1 cellular context compared by ENCODE assay signal in genomic region chr9:86282077-86282978, GRCh38.
TF ChIP-seq lines count a peak whose summit lies in the region.

TSS of gene ISCA1 (minus strand) at chr9:86282538. CDS start at chr9:86282458, 80 bp downstream.

TF ChIP-seq in K562, 482 proteins besides CTCF, POLR2A, EP300 and RAD21 (continued from another document):
- TF ChIP-seq, protein P1, sequence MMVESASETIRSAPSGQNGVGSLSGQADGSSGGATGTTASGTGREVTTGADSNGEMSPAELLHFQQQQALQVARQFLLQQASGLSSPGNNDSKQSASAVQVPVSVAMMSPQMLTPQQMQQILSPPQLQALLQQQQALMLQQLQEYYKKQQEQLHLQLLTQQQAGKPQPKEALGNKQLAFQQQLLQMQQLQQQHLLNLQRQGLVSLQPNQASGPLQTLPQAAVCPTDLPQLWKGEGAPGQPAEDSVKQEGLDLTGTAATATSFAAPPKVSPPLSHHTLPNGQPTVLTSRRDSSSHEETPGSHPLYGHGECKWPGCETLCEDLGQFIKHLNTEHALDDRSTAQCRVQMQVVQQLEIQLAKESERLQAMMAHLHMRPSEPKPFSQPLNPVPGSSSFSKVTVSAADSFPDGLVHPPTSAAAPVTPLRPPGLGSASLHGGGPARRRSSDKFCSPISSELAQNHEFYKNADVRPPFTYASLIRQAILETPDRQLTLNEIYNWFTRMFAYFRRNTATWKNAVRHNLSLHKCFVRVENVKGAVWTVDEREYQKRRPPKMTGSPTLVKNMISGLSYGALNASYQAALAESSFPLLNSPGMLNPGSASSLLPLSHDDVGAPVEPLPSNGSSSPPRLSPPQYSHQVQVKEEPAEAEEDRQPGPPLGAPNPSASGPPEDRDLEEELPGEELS (CRISPR knock-in tag; IDR thresholded peaks at IDR 0.05; ENCODE audit: borderline replicate concordance), result no peak; the same call in 1 of the 2 replicates
- TF ChIP-seq ZNF766 (CRISPR knock-in tag; conservative IDR thresholded peaks at IDR 0.05), result no peak
- TF ChIP-seq SRSF9 (IDR thresholded peaks at IDR 0.05; ENCODE audit: borderline replicate concordance, low read depth, low read length), result no peak
- no peak for TF ChIP-seq SRSF7 (optimal IDR thresholded peaks at IDR 0.05; ENCODE audit: low read depth, low read length)
- no peak for TF ChIP-seq POLR3A (IDR thresholded peaks at IDR 0.05; ENCODE audit: borderline replicate concordance, extremely low read depth, insufficient read depth, insufficient read length)
- TF ChIP-seq EWSR1 (IDR thresholded peaks at IDR 0.05; ENCODE audit: borderline replicate concordance, low read depth, partially characterized antibody), result no peak
- TF ChIP-seq ARID3B (CRISPR knock-in tag; IDR thresholded peaks at IDR 0.05; ENCODE audit: borderline replicate concordance), result no peak
- no peak for TF ChIP-seq ZNF586 (CRISPR knock-in tag; conservative IDR thresholded peaks at IDR 0.05)
- TF ChIP-seq TAL1 (IDR thresholded peaks at IDR 0.05), result no peak
- TF ChIP-seq GABPB2 (CRISPR knock-in tag; conservative IDR thresholded peaks at IDR 0.05), result no peak
- peak; percentile 81 for TF ChIP-seq CREM (IDR thresholded peaks at IDR 0.05; ENCODE audit: low read depth)
- no peak for TF ChIP-seq NEUROD1 (IDR thresholded peaks at IDR 0.05; ENCODE audit: borderline replicate concordance, low read depth, low read length, partially characterized antibody)
- TF ChIP-seq CEBPB (tag; IDR thresholded peaks at IDR 0.05), result no peak
- 0 out of 2 replicates have a peak, but pooled peaks have one; percentile 8 for TF ChIP-seq SMAD4 (CRISPR knock-in tag; conservative IDR thresholded peaks at IDR 0.05)
- no peak for TF ChIP-seq ARID1B (IDR thresholded peaks at IDR 0.05)
- TF ChIP-seq PHF8 (IDR thresholded peaks at IDR 0.05; ENCODE audit: borderline replicate concordance, low read length), result peak; percentile 91; the same call in 1 of the 2 replicates
- no peak for TF ChIP-seq STAT5B (CRISPR knock-in tag; IDR thresholded peaks at IDR 0.05)
- TF ChIP-seq, protein P2, sequence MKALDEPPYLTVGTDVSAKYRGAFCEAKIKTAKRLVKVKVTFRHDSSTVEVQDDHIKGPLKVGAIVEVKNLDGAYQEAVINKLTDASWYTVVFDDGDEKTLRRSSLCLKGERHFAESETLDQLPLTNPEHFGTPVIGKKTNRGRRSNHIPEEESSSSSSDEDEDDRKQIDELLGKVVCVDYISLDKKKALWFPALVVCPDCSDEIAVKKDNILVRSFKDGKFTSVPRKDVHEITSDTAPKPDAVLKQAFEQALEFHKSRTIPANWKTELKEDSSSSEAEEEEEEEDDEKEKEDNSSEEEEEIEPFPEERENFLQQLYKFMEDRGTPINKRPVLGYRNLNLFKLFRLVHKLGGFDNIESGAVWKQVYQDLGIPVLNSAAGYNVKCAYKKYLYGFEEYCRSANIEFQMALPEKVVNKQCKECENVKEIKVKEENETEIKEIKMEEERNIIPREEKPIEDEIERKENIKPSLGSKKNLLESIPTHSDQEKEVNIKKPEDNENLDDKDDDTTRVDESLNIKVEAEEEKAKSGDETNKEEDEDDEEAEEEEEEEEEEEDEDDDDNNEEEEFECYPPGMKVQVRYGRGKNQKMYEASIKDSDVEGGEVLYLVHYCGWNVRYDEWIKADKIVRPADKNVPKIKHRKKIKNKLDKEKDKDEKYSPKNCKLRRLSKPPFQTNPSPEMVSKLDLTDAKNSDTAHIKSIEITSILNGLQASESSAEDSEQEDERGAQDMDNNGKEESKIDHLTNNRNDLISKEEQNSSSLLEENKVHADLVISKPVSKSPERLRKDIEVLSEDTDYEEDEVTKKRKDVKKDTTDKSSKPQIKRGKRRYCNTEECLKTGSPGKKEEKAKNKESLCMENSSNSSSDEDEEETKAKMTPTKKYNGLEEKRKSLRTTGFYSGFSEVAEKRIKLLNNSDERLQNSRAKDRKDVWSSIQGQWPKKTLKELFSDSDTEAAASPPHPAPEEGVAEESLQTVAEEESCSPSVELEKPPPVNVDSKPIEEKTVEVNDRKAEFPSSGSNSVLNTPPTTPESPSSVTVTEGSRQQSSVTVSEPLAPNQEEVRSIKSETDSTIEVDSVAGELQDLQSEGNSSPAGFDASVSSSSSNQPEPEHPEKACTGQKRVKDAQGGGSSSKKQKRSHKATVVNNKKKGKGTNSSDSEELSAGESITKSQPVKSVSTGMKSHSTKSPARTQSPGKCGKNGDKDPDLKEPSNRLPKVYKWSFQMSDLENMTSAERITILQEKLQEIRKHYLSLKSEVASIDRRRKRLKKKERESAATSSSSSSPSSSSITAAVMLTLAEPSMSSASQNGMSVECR (CRISPR knock-in tag; IDR thresholded peaks at IDR 0.05), result 0 out of 2 replicates have a peak, but pooled peaks have one; percentile 34
- no peak for TF ChIP-seq OTX1 (CRISPR knock-in tag; IDR thresholded peaks at IDR 0.05)
- no peak for TF ChIP-seq BRF2 (IDR thresholded peaks at IDR 0.05; ENCODE audit: borderline replicate concordance, insufficient read depth, insufficient read length)
- no peak for TF ChIP-seq GTF2A2 (tag; IDR thresholded peaks at IDR 0.05)
- TF ChIP-seq HES1 (IDR thresholded peaks at IDR 0.05; ENCODE audit: low read depth), result no peak
- no peak for TF ChIP-seq HDAC8 (tag; IDR thresholded peaks at IDR 0.05)
- TF ChIP-seq TBP (optimal IDR thresholded peaks at IDR 0.05; ENCODE audit: low read depth, low read length), result peak; percentile 91
- no peak for TF ChIP-seq HEY1 (CRISPR knock-in tag; IDR thresholded peaks at IDR 0.05; ENCODE audit: borderline replicate concordance)
- TF ChIP-seq PHF20 (IDR thresholded peaks at IDR 0.05; ENCODE audit: partially characterized antibody), result no peak
- peak; percentile 95 for TF ChIP-seq ZFX (CRISPR knock-in tag; IDR thresholded peaks at IDR 0.05)
- TF ChIP-seq, protein P3, sequence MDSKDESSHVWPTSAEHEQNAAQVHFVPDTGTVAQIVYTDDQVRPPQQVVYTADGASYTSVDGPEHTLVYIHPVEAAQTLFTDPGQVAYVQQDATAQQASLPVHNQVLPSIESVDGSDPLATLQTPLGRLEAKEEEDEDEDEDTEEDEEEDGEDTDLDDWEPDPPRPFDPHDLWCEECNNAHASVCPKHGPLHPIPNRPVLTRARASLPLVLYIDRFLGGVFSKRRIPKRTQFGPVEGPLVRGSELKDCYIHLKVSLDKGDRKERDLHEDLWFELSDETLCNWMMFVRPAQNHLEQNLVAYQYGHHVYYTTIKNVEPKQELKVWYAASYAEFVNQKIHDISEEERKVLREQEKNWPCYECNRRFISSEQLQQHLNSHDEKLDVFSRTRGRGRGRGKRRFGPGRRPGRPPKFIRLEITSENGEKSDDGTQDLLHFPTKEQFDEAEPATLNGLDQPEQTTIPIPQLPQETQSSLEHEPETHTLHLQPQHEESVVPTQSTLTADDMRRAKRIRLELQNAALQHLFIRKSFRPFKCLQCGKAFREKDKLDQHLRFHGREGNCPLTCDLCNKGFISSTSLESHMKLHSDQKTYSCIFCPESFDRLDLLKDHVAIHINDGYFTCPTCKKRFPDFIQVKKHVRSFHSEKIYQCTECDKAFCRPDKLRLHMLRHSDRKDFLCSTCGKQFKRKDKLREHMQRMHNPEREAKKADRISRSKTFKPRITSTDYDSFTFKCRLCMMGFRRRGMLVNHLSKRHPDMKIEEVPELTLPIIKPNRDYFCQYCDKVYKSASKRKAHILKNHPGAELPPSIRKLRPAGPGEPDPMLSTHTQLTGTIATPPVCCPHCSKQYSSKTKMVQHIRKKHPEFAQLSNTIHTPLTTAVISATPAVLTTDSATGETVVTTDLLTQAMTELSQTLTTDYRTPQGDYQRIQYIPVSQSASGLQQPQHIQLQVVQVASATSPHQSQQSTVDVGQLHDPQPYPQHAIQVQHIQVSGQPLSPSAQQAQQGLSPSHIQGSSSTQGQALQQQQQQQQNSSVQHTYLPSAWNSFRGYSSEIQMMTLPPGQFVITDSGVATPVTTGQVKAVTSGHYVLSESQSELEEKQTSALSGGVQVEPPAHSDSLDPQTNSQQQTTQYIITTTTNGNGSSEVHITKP (IDR thresholded peaks at IDR 0.05; ENCODE audit: partially characterized antibody), result no peak
- no peak for TF ChIP-seq ZNF668 (CRISPR knock-in tag; IDR thresholded peaks at IDR 0.05)
- no peak for TF ChIP-seq ATF7 (IDR thresholded peaks at IDR 0.05)
- no peak for TF ChIP-seq CC2D1A (IDR thresholded peaks at IDR 0.05)
- peak; percentile 40; the same call in 1 of the 2 replicates for TF ChIP-seq NFE2 (IDR thresholded peaks at IDR 0.05; ENCODE audit: low read depth)
- TF ChIP-seq ZBTB5 (IDR thresholded peaks at IDR 0.05), result no peak
- TF ChIP-seq JUN (IDR thresholded peaks at IDR 0.05; ENCODE audit: borderline replicate concordance, low read depth, low read length), result no peak
- no peak for TF ChIP-seq JUN (CRISPR knock-in tag; IDR thresholded peaks at IDR 0.05; ENCODE audit: borderline replicate concordance)
- TF ChIP-seq ZNF175 (CRISPR knock-in tag; IDR thresholded peaks at IDR 0.05; ENCODE audit: low read depth), result no peak
- no peak for TF ChIP-seq NFRKB (IDR thresholded peaks at IDR 0.05; ENCODE audit: low read depth)
- TF ChIP-seq ZNF707 (CRISPR knock-in tag; conservative IDR thresholded peaks at IDR 0.05), result no peak
- TF ChIP-seq TAF7 (tag; IDR thresholded peaks at IDR 0.05), result peak; percentile 88
- no peak for TF ChIP-seq C11orf30 (IDR thresholded peaks at IDR 0.05; ENCODE audit: low read depth)
- no peak for TF ChIP-seq KHSRP (IDR thresholded peaks at IDR 0.05)
- TF ChIP-seq, protein P4, sequence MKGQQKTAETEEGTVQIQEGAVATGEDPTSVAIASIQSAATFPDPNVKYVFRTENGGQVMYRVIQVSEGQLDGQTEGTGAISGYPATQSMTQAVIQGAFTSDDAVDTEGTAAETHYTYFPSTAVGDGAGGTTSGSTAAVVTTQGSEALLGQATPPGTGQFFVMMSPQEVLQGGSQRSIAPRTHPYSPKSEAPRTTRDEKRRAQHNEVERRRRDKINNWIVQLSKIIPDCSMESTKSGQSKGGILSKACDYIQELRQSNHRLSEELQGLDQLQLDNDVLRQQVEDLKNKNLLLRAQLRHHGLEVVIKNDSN (CRISPR knock-in tag; IDR thresholded peaks at IDR 0.05), result no peak
- no peak for TF ChIP-seq HNRNPUL1 (IDR thresholded peaks at IDR 0.05; ENCODE audit: low read length)
- TF ChIP-seq RBM14 (IDR thresholded peaks at IDR 0.05; ENCODE audit: borderline replicate concordance, insufficient read depth, low read depth, low read length), result no peak
- no peak for TF ChIP-seq PTRF (tag; IDR thresholded peaks at IDR 0.05)
- TF ChIP-seq, protein P5, sequence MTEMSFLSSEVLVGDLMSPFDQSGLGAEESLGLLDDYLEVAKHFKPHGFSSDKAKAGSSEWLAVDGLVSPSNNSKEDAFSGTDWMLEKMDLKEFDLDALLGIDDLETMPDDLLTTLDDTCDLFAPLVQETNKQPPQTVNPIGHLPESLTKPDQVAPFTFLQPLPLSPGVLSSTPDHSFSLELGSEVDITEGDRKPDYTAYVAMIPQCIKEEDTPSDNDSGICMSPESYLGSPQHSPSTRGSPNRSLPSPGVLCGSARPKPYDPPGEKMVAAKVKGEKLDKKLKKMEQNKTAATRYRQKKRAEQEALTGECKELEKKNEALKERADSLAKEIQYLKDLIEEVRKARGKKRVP (CRISPR knock-in tag; IDR thresholded peaks at IDR 0.05), result no peak
- TF ChIP-seq ZNF584 (CRISPR knock-in tag; IDR thresholded peaks at IDR 0.05; ENCODE audit: low read depth), result no peak
- TF ChIP-seq CHD1 (IDR thresholded peaks at IDR 0.05; ENCODE audit: low read length), result no peak
- TF ChIP-seq, protein P6, sequence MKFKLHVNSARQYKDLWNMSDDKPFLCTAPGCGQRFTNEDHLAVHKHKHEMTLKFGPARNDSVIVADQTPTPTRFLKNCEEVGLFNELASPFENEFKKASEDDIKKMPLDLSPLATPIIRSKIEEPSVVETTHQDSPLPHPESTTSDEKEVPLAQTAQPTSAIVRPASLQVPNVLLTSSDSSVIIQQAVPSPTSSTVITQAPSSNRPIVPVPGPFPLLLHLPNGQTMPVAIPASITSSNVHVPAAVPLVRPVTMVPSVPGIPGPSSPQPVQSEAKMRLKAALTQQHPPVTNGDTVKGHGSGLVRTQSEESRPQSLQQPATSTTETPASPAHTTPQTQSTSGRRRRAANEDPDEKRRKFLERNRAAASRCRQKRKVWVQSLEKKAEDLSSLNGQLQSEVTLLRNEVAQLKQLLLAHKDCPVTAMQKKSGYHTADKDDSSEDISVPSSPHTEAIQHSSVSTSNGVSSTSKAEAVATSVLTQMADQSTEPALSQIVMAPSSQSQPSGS (CRISPR knock-in tag; IDR thresholded peaks at IDR 0.05), result no peak
- peak; percentile 80 for TF ChIP-seq GABPB1 (CRISPR knock-in tag; IDR thresholded peaks at IDR 0.05)
